7 cellular contexts compared by ENCODE assay signal in the genomic region with DNA sequence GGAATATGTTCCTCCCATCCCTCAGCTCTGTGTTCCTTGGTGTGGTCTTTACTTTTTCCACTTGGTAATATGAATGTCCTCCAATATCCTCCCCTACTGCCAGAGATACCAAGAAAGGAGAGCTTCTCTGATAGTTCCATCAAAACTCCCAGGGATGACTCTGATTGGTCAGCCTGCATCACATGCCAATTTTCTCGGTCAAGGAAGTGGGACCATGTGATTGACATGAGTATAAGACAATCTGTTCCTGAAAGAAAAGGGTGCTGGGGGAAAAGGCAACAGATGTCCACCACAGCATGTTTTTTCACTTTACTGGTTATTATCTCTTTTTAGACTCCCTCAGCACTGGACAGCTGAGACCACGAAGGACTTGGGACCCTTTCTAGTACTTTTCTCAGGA. TPM values are rescaled to one million over a fixed set of nuclear protein-coding genes. Genes with fewer than 3 reads are reported as not detected.
A peak's percentile ranks its signal among the peaks of the same experiment; 100 is the strongest.
DNase-seq lines count a peak whose midpoint lies in the region; TF ChIP-seq lines count a peak whose summit lies in the region.
"Not testable (repeated sequence)": the region's sequence is repeated elsewhere in the genome, so short reads cannot be mapped to it uniquely, and the experiment has no call there.

No MANE protein-coding gene starts in this region.

- peak; percentile 3 for DNase-seq in CD1c-positive myeloid dendritic cell (ENCODE audit: extremely low spot score)
- DNase-seq in HAP-1 (ENCODE audit: low spot score in 2 of 2) = peak; percentile 8 to 57
- peak; percentile 17 for DNase-seq in MG63
- peak; percentile 13 for DNase-seq in SK-MEL-5 (ENCODE audit: low read depth, low spot score)
- peak; percentile 1 for DNase-seq in coronary artery (ENCODE audit: low spot score)
- DNase-seq in glutamatergic neuron = peak; percentile 5
- DNase-seq in sigmoid colon = peak; percentile 21

- not testable (repeated sequence) for TF ChIP-seq POLR2A in sigmoid colon (IDR thresholded peaks at IDR 0.05)

- 88 to 91% methylated on average over 2 of the region's 2 CpGs for WGBS in sigmoid colon, 2 donors

- in situ Hi-C loops in HAP-1 (cut with MboI; ENCODE audit: low sequenced_read_pairs); SK-MEL-5 (cut with HindIII; ENCODE audit: low pct_unique_long_range_greater_than_20kb, low sequenced_read_pairs): not testable (repeated sequence)

- not testable (repeated sequence) for H3K36me3 ChIP-seq in HAP-1 (replicated peaks); MG63; sigmoid colon

- not testable (repeated sequence) for TF ChIP-seq CTCF in coronary artery (IDR thresholded peaks at IDR 0.05); glutamatergic neuron (IDR thresholded peaks at IDR 0.05; ENCODE audit: partially characterized antibody, unreplicated experiment); sigmoid colon (IDR thresholded peaks at IDR 0.05)

- intact Hi-C loops in sigmoid colon (cut with DNase I) = not testable (repeated sequence)

- H3K4me3 Mint-ChIP-seq in glutamatergic neuron (ENCODE audit: unreplicated experiment) = not testable (repeated sequence)

- H3K27ac ChIP-seq in coronary artery, sigmoid colon: not testable (repeated sequence)

- H3K27ac Mint-ChIP-seq in glutamatergic neuron (ENCODE audit: unreplicated experiment) = not testable (repeated sequence)

- not testable (repeated sequence) for H3K4me1 Mint-ChIP-seq in glutamatergic neuron (ENCODE audit: low read depth, unreplicated experiment)

- not testable (repeated sequence) for TF ChIP-seq EP300 in sigmoid colon (IDR thresholded peaks at IDR 0.05)

- not testable (repeated sequence) for H3K27me3 ChIP-seq in HAP-1 (ENCODE audit: low read depth); MG63; sigmoid colon

- H3K27me3 Mint-ChIP-seq in glutamatergic neuron (ENCODE audit: unreplicated experiment) = not testable (repeated sequence)

- H3K9me3 Mint-ChIP-seq in glutamatergic neuron (ENCODE audit: unreplicated experiment) = not testable (repeated sequence)

- not testable (repeated sequence) for H3K4me1 ChIP-seq in HAP-1, sigmoid colon

- H3K4me3 ChIP-seq in HAP-1, MG63, coronary artery, sigmoid colon: not testable (repeated sequence)

- H3K36me3 Mint-ChIP-seq in glutamatergic neuron (ENCODE audit: unreplicated experiment) = not testable (repeated sequence)

- H3K9me3 ChIP-seq in HAP-1, MG63, sigmoid colon: not testable (repeated sequence)

RNA-seq across cellular contexts. Expression of a gene that starts 35.9 kb away (rescaled TPM):
- 3.4 and 6.2 TPM in 2 replicates for total RNA-seq in MG63 (2014; rRNA removed; shearing (Covaris generic); ENCODE audit: low replicate concordance)
- 37.8 and 41.9 TPM in 2 replicates for total RNA-seq in SK-MEL-5 (2014; rRNA removed; shearing (Covaris generic))
- 29.8 and 41.3 TPM in 2 replicates for polyA plus RNA-seq in SK-MEL-5 (2015; cell fraction: cytosol; rRNA removed)
- polyA plus RNA-seq in SK-MEL-5 (2015; cell fraction: nucleus; rRNA removed) = 481 and 573 TPM in 2 replicates
- 278 TPM for total RNA-seq in glutamatergic neuron (ENCODE audit: unreplicated experiment)
- 100 to 1,000 TPM; 122 to 284 (median 168) TPM for total RNA-seq in sigmoid colon
- polyA plus RNA-seq in sigmoid colon = 100 to 1,000 TPM in 1 of 3 donors, 1 to 10 TPM in 2; 5.8 to 136 (median 6.0) TPM
